ENCODE assay signal across 9 cellular contexts in genomic region chr14:74647834-74648361, GRCh38. TPM values are rescaled to one million over a fixed set of nuclear protein-coding genes. Genes with fewer than 3 reads are reported as not detected.
DNase-seq lines count a peak whose midpoint lies in the region; ATAC-seq and TF ChIP-seq lines count a peak whose summit lies in the region.
"Had no signal": no experiment of that assay in that cellular context is flagged by ENCODE, and none has a peak within 500 bp of the region (broad histone marks: within the 10 kb centered on the region; RNA-seq: fewer than 3 reads in every experiment).

No MANE protein-coding gene starts in this region.

- intact Hi-C loops in mammary epithelial cell (cut with micrococcal nuclease) = loop anchor here (2.0 to 5.0 kb wide), 2 partner anchors 27 to 36 kb away; partner anchors contain the start of gene LTBP2
- intact Hi-C loops in ovary (cut with DNase I) = no loop called here
- intact Hi-C loops in activated CD8-positive, alpha-beta T cell treated with anti-CD3 and anti-CD28 coated beads for 36 hours (cut with micrococcal nuclease) = no loop called here

- no TSS peak for BruUV-seq in mammary epithelial cell (replicated peaks; lab: Mats Ljungman, UMichigan)

- no peaks in the 10 kb centered on the region for H3K79me2 ChIP-seq in DND-41 (ENCODE audit: insufficient read depth, low read length)
- H3K79me2 ChIP-seq in mammary epithelial cell (ENCODE audit: insufficient read depth, low read length) = no peaks in the 10 kb centered on the region

- TF ChIP-seq EP300 in ovary (IDR thresholded peaks at IDR 0.05) = no peak

- H3K9me3 ChIP-seq in DND-41 (ENCODE audit: insufficient read depth, low read length, severe bottlenecking) = no peaks in the 10 kb centered on the region
- H3K9me3 ChIP-seq in mammary epithelial cell (replicated peaks; ENCODE audit: insufficient read depth, low read length) = no peaks in the 10 kb centered on the region
- H3K9me3 ChIP-seq in ovary = no peaks in the 10 kb centered on the region

- no peak overlapping the region for H3K4me3 Mint-ChIP-seq in activated CD8-positive, alpha-beta T cell treated with anti-CD3 and anti-CD28 coated beads for 36 hours

- dilution Hi-C loops in mammary epithelial cell (cut with HindIII; ENCODE audit: low sequenced_read_pairs) = no loop called here

- H3K27ac ChIP-seq in DND-41 (ENCODE audit: low read length) (no peak overlapping the region), mammary epithelial cell (ENCODE audit: insufficient read depth, low read depth, low read length) (no peak overlapping the region), ovary (peak overlapping the region in 1 of 2 donors; percentile 41)

- TF ChIP-seq CTCF in DND-41 (IDR thresholded peaks at IDR 0.05; ENCODE audit: borderline replicate concordance, extremely low read depth, low read length, poor library complexity, severe bottlenecking) (no peak), mammary epithelial cell (conservative IDR thresholded peaks at IDR 0.05 in 1 of 2, IDR thresholded peaks at IDR 0.05 in 1 of 2; ENCODE audit: extremely low read depth in 1 of 2, insufficient read depth in 1 of 2, low read depth in 1 of 2, low read length in 2 of 2) (no peak), ovary (IDR thresholded peaks at IDR 0.05) (no peak)
- TF ChIP-seq CTCF in activated CD8-positive, alpha-beta T cell treated with anti-CD3 and anti-CD28 coated beads for 36 hours (IDR thresholded peaks at IDR 0.05) = no peak

- TF ChIP-seq POLR2A in ovary (IDR thresholded peaks at IDR 0.05) = no peak

- H3K4me2 ChIP-seq in DND-41 (ENCODE audit: insufficient read depth, low read length) = no peak overlapping the region
- peak overlapping the region; percentile 66 for H3K4me2 ChIP-seq in mammary epithelial cell (ENCODE audit: insufficient read depth, low read depth, low read length)

- no peaks in the 10 kb centered on the region for H4K20me1 ChIP-seq in DND-41 (ENCODE audit: insufficient read depth, low read length)
- H4K20me1 ChIP-seq in mammary epithelial cell (ENCODE audit: insufficient read depth, low read length) = no peaks in the 10 kb centered on the region

- CTCF ChIA-PET in mammary epithelial cell (lab: Charles Lee; ENCODE audit: low non-redundant PET) = no interaction called here
- CTCF ChIA-PET in activated CD8-positive, alpha-beta T cell treated with anti-CD3 and anti-CD28 coated beads for 36 hours (lab: Charles Lee) = interaction anchor here (1.7 kb wide), 1 partner anchor 39 kb away, joined by 4 read pairs; no protein-coding TSS in a partner anchor

- H2AFZ ChIP-seq in DND-41 (ENCODE audit: low read depth, low read length) = no peak overlapping the region
- peak overlapping the region; percentile 23 for H2AFZ ChIP-seq in mammary epithelial cell (ENCODE audit: low read depth, low read length)

- H3K36me3 Mint-ChIP-seq in activated CD8-positive, alpha-beta T cell treated with anti-CD3 and anti-CD28 coated beads for 36 hours (ENCODE audit: low read depth) = no peaks in the 10 kb centered on the region

- H3K4me3 ChIP-seq in DND-41 (ENCODE audit: low read depth in 1 of 2, low read length in 2 of 2) = no peak overlapping the region
- no peak overlapping the region for H3K4me3 ChIP-seq in mammary epithelial cell (replicated peaks in 1 of 3; ENCODE audit: insufficient read depth in 1 of 3, low read depth in 2 of 3, low read length in 3 of 3)
- H3K4me3 ChIP-seq in ovary = no peak overlapping the region
- H3K4me3 ChIP-seq: lung had no signal

- H3K9ac ChIP-seq in DND-41 (ENCODE audit: low read depth, low read length) (no peak overlapping the region), mammary epithelial cell (ENCODE audit: insufficient read depth, low read length) (no peak overlapping the region)

- DNase-seq in DND-41 (no peak), NCI-H2107 (lab: John Stamatoyannopoulos, UW) (peak; percentile 72), mammary epithelial cell (peak; percentile 57), ovary (peak; percentile 45 to 74 (median 55)), epidermal melanocyte (ENCODE audit: insufficient read length, low spot score) (no peak)
- no peak for DNase-seq in stimulated activated naive CD4-positive, alpha-beta T cell treated with Interleukin-2 at 50 U/mL for 16 hours (lab: John Stamatoyannopoulos, UW)
- DNase-seq in activated CD8-positive, alpha-beta T cell treated with anti-CD3 and anti-CD28 coated beads for 36 hours = no peak

- H3K27me3 ChIP-seq in DND-41 (ENCODE audit: insufficient read depth, low read length, poor library complexity) (peaks cover 2% of the 10 kb centered on the region), mammary epithelial cell (ENCODE audit: insufficient read depth, low read length) (no peaks in the 10 kb centered on the region), ovary (no peaks in the 10 kb centered on the region)

- H3K27me3 Mint-ChIP-seq in activated CD8-positive, alpha-beta T cell treated with anti-CD3 and anti-CD28 coated beads for 36 hours = no peaks in the 10 kb centered on the region

- H3K4me1 ChIP-seq in DND-41 (ENCODE audit: insufficient read depth, low read length) (no peaks in the 10 kb centered on the region), mammary epithelial cell (ENCODE audit: insufficient read depth, low read length) (peaks cover 73% of the 10 kb centered on the region), ovary (ENCODE audit: insufficient read depth) (peaks cover 23% of the 10 kb centered on the region)

- H3K36me3 ChIP-seq in DND-41 (ENCODE audit: insufficient read depth, low read length) = no peaks in the 10 kb centered on the region
- peaks cover 2% of the 10 kb centered on the region for H3K36me3 ChIP-seq in mammary epithelial cell (ENCODE audit: insufficient read depth, low read length)
- no peaks in the 10 kb centered on the region for H3K36me3 ChIP-seq in ovary

- no peak overlapping the region for H3K27ac Mint-ChIP-seq in activated CD8-positive, alpha-beta T cell treated with anti-CD3 and anti-CD28 coated beads for 36 hours

- H3K9me3 Mint-ChIP-seq in activated CD8-positive, alpha-beta T cell treated with anti-CD3 and anti-CD28 coated beads for 36 hours = no peaks in the 10 kb centered on the region

- POLR2A ChIA-PET in activated CD8-positive, alpha-beta T cell treated with anti-CD3 and anti-CD28 coated beads for 36 hours (lab: Charles Lee) = no interaction called here

- ATAC-seq in DND-41 (ENCODE audit: insufficient read depth, low read depth) = peak; percentile 27; the same call in 1 of the 3 replicates
- no peak for ATAC-seq in activated CD8-positive, alpha-beta T cell treated with anti-CD3 and anti-CD28 coated beads for 36 hours
- no peak for ATAC-seq in GM18858 (IDR thresholded peaks at IDR 0.05; ENCODE audit: unreplicated experiment)

- H3K4me1 Mint-ChIP-seq in activated CD8-positive, alpha-beta T cell treated with anti-CD3 and anti-CD28 coated beads for 36 hours (ENCODE audit: low read depth) = peaks cover 3% of the 10 kb centered on the region

- WGBS in mammary epithelial cell (ENCODE audit: low coverage, missing lambda C conversion rate) = 3% methylated on average over 5 of the region's 5 CpGs
- WGBS in ovary, 3 donors = 5 to 15% (median 7%) methylated on average over 5 of the region's 5 CpGs

- in situ Hi-C loops in mammary epithelial cell (cut with MboI; ENCODE audit: low sequenced_read_pairs in 2 of 2) = no loop called here

RNA-seq across cellular contexts. Expression of gene LTBP2, which starts 35.9 kb away (rescaled TPM):
- 100 to 1,000 TPM; 104 to 322 TPM for total RNA-seq in mammary epithelial cell
- 56.3 TPM for polyA plus RNA-seq in mammary epithelial cell
- 131 TPM for polyA minus RNA-seq in mammary epithelial cell
- 10 to 100 TPM; 31.4 to 85.0 (median 61.7) TPM for total RNA-seq in ovary
- polyA plus RNA-seq in ovary = 10 to 100 TPM; 32.2 to 37.8 TPM
- total RNA-seq in activated CD8-positive, alpha-beta T cell treated with anti-CD3 and anti-CD28 coated beads for 36 hours = under 1 TPM; 0.04 to 0.05 TPM

Comparison
In these comparisons a context has a peak if more than half of its experiments do, and no peak if none do; other contexts are left out.
1. DNase-seq: peak in NCI-H2107 (single experiment), mammary epithelial cell (single experiment) and ovary (5 of 5); none in DND-41 (single experiment), stimulated activated naive CD4-positive, alpha-beta T cell treated with Interleukin-2 at 50 U/mL for 16 hours (single experiment), activated CD8-positive, alpha-beta T cell treated with anti-CD3 and anti-CD28 coated beads for 36 hours (single experiment) and epidermal melanocyte (single experiment).
2. RNA of gene LTBP2, which starts 35.9 kb away (total RNA-seq): 104 to 322 TPM in mammary epithelial cell and 31.4 to 85.0 TPM in ovary; 0.04 to 0.05 TPM in activated CD8-positive, alpha-beta T cell treated with anti-CD3 and anti-CD28 coated beads for 36 hours; every median in the first group is over 10 times any median in the second.